Comparison of ENCODE assay signal across 21 cellular contexts in the genomic region with DNA sequence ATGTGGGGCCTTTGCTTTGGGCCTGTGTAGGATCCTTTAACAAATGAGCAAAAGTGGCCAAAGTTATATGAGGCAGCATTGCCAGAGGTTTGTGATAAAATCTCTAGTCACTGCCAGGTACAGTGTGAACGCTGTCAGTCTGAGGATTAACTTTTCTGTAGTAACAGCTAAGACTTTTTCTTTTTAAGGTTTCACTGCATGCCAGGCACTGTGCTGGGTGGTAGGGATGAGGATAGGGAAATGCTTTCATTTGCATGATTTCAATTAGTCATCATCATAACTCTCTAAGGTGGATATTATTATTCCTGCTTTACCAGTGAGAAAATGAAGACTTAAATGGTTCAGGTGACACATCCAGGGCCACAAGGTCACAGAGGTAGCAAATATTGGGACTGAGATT.
"Had no signal": no experiment of that assay in that cellular context is flagged by ENCODE, and none has a peak within 500 bp of the region (broad histone marks: within the 10 kb centered on the region; RNA-seq: fewer than 3 reads in every experiment).

No MANE protein-coding gene starts in this region.

- H3K4me3 ChIP-seq: MG63 had no signal

- H3K36me3 ChIP-seq: MG63 had no signal

- DNase-seq: IMR-90, Karpas-422, KG1, MG63, NCI-H1092, NCI-H1105 treated with DMSO at 0.1 percent for 48 hours, NCI-H1417 treated with DMSO at 0.1 percent for 48 hours, NCI-H187, NCI-H2029, NCI-H2081 treated with DMSO at 0.1 percent for 48 hours, NCI-H2171, NCI-H226, NCI-H446, NCI-H510A, NCI-H524 treated with DMSO at 0.1 percent for 48 hours, NCI-H69, NCI-H774, PC-3, SHP77 had no signal

- ATAC-seq: Panc1, PC-3 had no signal

- H3K27me3 ChIP-seq: MG63 had no signal

- H3K9me3 ChIP-seq: MG63 had no signal

- H3K27ac ChIP-seq: RWPE1 had no signal
